In the genomic region with DNA sequence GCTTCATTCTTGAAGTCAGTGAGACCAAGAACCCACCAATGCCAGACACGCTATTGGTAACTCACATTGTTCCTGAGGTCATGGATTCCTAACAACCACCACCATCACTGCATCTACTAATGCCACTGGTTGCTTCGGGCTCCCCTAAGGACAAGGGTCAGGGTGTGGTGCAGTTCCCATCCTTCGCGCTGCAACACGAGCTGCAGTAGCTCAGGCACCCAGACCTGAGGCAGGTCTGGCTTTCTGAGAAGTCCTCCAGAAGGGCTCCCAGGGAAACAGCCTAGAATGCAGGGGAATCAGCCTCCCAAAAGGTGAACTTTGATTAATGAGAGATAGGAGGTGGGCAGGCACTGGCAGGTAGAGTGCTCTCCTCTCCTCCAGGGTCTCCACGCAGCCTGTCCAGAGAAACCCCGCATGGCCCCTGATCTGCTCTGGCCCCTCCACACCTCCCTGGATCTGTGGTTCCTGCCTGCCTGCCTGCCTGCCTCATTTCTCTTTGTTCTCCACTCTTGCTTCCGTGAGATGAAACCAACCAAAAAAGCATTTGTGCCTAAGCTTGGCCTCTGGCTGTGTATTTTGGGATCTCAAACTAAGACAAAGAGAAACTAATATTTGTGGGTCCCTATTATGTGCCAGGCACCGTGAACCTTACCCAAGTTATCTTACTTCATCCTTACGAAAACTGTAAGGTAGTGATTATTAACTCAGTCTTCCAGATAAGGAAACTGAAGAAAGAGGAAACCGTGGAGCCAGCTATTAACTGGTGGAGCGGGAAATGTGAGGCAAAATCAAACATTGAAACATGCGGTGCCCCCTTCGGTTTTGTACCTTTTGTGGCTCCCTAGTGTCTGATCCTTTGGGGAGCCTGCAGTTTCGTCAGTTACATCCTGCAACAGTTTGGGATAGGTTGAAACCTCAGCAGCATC, we compare ENCODE assay signal across 1 cellular context.
TF ChIP-seq lines count a peak whose summit lies in the region.

No MANE protein-coding gene starts in this region.

TF ChIP-seq in HepG2, 621 proteins besides CTCF, POLR2A, EP300 and RAD21:
- TF ChIP-seq, protein P1, sequence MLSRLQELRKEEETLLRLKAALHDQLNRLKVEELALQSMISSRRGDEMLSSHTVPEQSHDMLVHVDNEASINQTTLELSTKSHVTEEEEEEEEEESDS (CRISPR knock-in tag; IDR thresholded peaks at IDR 0.05; ENCODE audit: borderline replicate concordance): no peak
- TF ChIP-seq ARHGAP35 (CRISPR knock-in tag; IDR thresholded peaks at IDR 0.05; ENCODE audit: borderline replicate concordance) (no peak), EZH2 (conservative IDR thresholded peaks at IDR 0.05; ENCODE audit: low read depth, low read length) (no peak)
